ENCODE assay signal across 1 cellular context in the genomic region with DNA sequence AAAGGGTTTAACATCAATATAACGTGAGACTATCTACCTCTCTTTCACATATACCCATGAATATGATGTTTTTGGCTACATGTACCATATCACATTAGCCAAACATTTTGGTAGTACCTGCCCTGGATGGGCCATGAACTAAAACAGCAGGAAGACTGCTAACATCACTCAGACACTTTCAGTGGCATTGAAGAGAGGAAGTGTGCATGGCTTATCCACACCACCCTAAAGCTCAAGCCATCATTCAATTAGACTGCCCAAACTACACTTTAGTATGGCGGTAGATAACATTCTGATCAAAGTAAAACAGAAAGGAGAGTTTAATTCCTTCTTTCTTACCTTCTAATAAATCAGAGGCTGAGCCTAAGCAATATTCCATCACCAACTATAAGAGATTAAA.
TF ChIP-seq lines count a peak whose summit lies in the region.

No MANE protein-coding gene starts in this region.

TF ChIP-seq in GM12878, 131 proteins besides CTCF, POLR2A, EP300 and RAD21 (continued from another document):
- TF ChIP-seq, protein P1, sequence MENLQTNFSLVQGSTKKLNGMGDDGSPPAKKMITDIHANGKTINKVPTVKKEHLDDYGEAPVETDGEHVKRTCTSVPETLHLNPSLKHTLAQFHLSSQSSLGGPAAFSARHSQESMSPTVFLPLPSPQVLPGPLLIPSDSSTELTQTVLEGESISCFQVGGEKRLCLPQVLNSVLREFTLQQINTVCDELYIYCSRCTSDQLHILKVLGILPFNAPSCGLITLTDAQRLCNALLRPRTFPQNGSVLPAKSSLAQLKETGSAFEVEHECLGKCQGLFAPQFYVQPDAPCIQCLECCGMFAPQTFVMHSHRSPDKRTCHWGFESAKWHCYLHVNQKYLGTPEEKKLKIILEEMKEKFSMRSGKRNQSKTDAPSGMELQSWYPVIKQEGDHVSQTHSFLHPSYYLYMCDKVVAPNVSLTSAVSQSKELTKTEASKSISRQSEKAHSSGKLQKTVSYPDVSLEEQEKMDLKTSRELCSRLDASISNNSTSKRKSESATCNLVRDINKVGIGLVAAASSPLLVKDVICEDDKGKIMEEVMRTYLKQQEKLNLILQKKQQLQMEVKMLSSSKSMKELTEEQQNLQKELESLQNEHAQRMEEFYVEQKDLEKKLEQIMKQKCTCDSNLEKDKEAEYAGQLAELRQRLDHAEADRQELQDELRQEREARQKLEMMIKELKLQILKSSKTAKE (IDR thresholded peaks at IDR 0.05; ENCODE audit: low read depth, poor library complexity, severe bottlenecking): no peak
- TF ChIP-seq ELK1 (IDR thresholded peaks at IDR 0.05; ENCODE audit: low read depth, low read length) (peak; percentile 22; the same call in 1 of the 2 replicates), EGR1 (IDR thresholded peaks at IDR 0.05; ENCODE audit: borderline replicate concordance in 1 of 2, low read depth in 2 of 2, low read length in 2 of 2) (no peak), MEF2B (IDR thresholded peaks at IDR 0.05; ENCODE audit: partially characterized antibody, poor library complexity, severe bottlenecking) (no peak), RFX5 (IDR thresholded peaks at IDR 0.05; ENCODE audit: low read depth, low read length) (no peak), GATAD2B (conservative IDR thresholded peaks at IDR 0.05; ENCODE audit: low read depth) (no peak), RCOR1 (conservative IDR thresholded peaks at IDR 0.05; ENCODE audit: low read depth, low read length) (no peak), IRF5 (IDR thresholded peaks at IDR 0.05; ENCODE audit: borderline replicate concordance) (no peak), FOXM1 (IDR thresholded peaks at IDR 0.05; ENCODE audit: low read depth, low read length) (no peak), WRNIP1 (IDR thresholded peaks at IDR 0.05; ENCODE audit: borderline replicate concordance, low read depth, low read length) (no peak), ZBTB11 (CRISPR knock-in tag; IDR thresholded peaks at IDR 0.05) (no peak)
- TF ChIP-seq, protein P2, sequence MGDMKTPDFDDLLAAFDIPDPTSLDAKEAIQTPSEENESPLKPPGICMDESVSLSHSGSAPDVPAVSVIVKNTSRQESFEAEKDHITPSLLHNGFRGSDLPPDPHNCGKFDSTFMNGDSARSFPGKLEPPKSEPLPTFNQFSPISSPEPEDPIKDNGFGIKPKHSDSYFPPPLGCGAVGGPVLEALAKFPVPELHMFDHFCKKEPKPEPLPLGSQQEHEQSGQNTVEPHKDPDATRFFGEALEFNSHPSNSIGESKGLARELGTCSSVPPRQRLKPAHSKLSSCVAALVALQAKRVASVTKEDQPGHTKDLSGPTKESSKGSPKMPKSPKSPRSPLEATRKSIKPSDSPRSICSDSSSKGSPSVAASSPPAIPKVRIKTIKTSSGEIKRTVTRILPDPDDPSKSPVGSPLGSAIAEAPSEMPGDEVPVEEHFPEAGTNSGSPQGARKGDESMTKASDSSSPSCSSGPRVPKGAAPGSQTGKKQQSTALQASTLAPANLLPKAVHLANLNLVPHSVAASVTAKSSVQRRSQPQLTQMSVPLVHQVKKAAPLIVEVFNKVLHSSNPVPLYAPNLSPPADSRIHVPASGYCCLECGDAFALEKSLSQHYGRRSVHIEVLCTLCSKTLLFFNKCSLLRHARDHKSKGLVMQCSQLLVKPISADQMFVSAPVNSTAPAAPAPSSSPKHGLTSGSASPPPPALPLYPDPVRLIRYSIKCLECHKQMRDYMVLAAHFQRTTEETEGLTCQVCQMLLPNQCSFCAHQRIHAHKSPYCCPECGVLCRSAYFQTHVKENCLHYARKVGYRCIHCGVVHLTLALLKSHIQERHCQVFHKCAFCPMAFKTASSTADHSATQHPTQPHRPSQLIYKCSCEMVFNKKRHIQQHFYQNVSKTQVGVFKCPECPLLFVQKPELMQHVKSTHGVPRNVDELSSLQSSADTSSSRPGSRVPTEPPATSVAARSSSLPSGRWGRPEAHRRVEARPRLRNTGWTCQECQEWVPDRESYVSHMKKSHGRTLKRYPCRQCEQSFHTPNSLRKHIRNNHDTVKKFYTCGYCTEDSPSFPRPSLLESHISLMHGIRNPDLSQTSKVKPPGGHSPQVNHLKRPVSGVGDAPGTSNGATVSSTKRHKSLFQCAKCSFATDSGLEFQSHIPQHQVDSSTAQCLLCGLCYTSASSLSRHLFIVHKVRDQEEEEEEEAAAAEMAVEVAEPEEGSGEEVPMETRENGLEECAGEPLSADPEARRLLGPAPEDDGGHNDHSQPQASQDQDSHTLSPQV (IDR thresholded peaks at IDR 0.05): no peak
- TF ChIP-seq, protein P3, sequence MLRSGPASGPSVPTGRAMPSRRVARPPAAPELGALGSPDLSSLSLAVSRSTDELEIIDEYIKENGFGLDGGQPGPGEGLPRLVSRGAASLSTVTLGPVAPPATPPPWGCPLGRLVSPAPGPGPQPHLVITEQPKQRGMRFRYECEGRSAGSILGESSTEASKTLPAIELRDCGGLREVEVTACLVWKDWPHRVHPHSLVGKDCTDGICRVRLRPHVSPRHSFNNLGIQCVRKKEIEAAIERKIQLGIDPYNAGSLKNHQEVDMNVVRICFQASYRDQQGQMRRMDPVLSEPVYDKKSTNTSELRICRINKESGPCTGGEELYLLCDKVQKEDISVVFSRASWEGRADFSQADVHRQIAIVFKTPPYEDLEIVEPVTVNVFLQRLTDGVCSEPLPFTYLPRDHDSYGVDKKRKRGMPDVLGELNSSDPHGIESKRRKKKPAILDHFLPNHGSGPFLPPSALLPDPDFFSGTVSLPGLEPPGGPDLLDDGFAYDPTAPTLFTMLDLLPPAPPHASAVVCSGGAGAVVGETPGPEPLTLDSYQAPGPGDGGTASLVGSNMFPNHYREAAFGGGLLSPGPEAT (IDR thresholded peaks at IDR 0.05; ENCODE audit: low read depth): no peak
- TF ChIP-seq, protein P4, sequence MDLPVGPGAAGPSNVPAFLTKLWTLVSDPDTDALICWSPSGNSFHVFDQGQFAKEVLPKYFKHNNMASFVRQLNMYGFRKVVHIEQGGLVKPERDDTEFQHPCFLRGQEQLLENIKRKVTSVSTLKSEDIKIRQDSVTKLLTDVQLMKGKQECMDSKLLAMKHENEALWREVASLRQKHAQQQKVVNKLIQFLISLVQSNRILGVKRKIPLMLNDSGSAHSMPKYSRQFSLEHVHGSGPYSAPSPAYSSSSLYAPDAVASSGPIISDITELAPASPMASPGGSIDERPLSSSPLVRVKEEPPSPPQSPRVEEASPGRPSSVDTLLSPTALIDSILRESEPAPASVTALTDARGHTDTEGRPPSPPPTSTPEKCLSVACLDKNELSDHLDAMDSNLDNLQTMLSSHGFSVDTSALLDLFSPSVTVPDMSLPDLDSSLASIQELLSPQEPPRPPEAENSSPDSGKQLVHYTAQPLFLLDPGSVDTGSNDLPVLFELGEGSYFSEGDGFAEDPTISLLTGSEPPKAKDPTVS (IDR thresholded peaks at IDR 0.05; ENCODE audit: low read depth, low read length): no peak
